8 cellular contexts compared by ENCODE assay signal in genomic region chrX:136935533-136936182, GRCh38. TPM values are rescaled to one million over a fixed set of nuclear protein-coding genes. Genes with fewer than 3 reads are reported as not detected.
DNase-seq lines count a peak whose midpoint lies in the region; ATAC-seq, FAIRE-seq and TF ChIP-seq lines count a peak whose summit lies in the region.
"Not testable (repeated sequence)": the region's sequence is repeated elsewhere in the genome, so short reads cannot be mapped to it uniquely, and the experiment has no call there.

No MANE protein-coding gene starts in this region.

- H3K4me1 Mint-ChIP-seq in CD8-positive, alpha-beta memory T cell: peaks cover 12 to 23% (median 20%) of the 10 kb centered on the region in 3 donors
- peaks cover 20% of the 10 kb centered on the region for H3K4me1 Mint-ChIP-seq in T-helper 2 cell treated with Interferon-gamma antibody and Interleukin-4, amounts not matched to agents 5 μg/mL and 100 μg/mL, for 36 hours (ENCODE audit: low read depth)
- H3K4me1 Mint-ChIP-seq in activated T-cell treated with anti-CD3 and anti-CD28 coated beads, Interleukin-2, amount 50 U/mL, for 72 hours (ENCODE audit: low read depth): peaks cover 10% of the 10 kb centered on the region
- H3K4me1 Mint-ChIP-seq in astrocyte (ENCODE audit: low read depth, unreplicated experiment); memory B cell: not testable (repeated sequence)
- peaks cover 12% of the 10 kb centered on the region for H3K4me1 Mint-ChIP-seq in stimulated activated naive CD8-positive, alpha-beta T cell treated with anti-CD3 and anti-CD28 coated beads, Interleukin-15, Interleukin-2, amounts not matched to agents 100 ng/mL and 50 ng/mL, for 24 hours (ENCODE audit: low read depth)

- not testable (repeated sequence) for TF ChIP-seq CTCF in astrocyte (IDR thresholded peaks at IDR 0.05; ENCODE audit: insufficient read depth, low read depth, low read length)

- not testable (repeated sequence) for H2AFZ ChIP-seq in astrocyte (ENCODE audit: low read depth, low read length)

- H3K4me3 Mint-ChIP-seq in CD8-positive, alpha-beta memory T cell: peak overlapping the region; percentile 58 to 81 (median 78)
- H3K4me3 Mint-ChIP-seq in T-helper 2 cell treated with Interferon-gamma antibody and Interleukin-4, amounts not matched to agents 5 μg/mL and 100 μg/mL, for 36 hours: peak overlapping the region; percentile 77
- peak overlapping the region; percentile 71 to 89 for H3K4me3 Mint-ChIP-seq in activated T-cell treated with anti-CD3 and anti-CD28 coated beads, Interleukin-2, amount 50 U/mL, for 72 hours
- not testable (repeated sequence) for H3K4me3 Mint-ChIP-seq in astrocyte (ENCODE audit: unreplicated experiment)
- H3K4me3 Mint-ChIP-seq in memory B cell: peak overlapping the region; percentile 24
- peak overlapping the region; percentile 67 for H3K4me3 Mint-ChIP-seq in stimulated activated naive CD8-positive, alpha-beta T cell treated with anti-CD3 and anti-CD28 coated beads, Interleukin-15, Interleukin-2, amounts not matched to agents 100 ng/mL and 50 ng/mL, for 24 hours

- not testable (repeated sequence) for H3K36me3 ChIP-seq in CD8-positive, alpha-beta memory T cell (ENCODE audit: insufficient read depth, low read length); astrocyte (ENCODE audit: insufficient read depth, low read length)

- CTCF ChIA-PET in CD8-positive, alpha-beta memory T cell (lab: Charles Lee): not testable (repeated sequence)

- peak; percentile 70 for ATAC-seq in GM19035 (IDR thresholded peaks at IDR 0.05; ENCODE audit: unreplicated experiment)
- ATAC-seq in HG03175 (IDR thresholded peaks at IDR 0.05; ENCODE audit: unreplicated experiment): peak; percentile 51
- ATAC-seq in activated T-cell treated with anti-CD3 and anti-CD28 coated beads, Interleukin-2, amount 50 U/mL, for 72 hours (replicated peaks in 1 of 2): peak in 1 of 2 donors; percentile 58
- ATAC-seq in memory B cell (ENCODE audit: low read depth): not testable (repeated sequence)

- H3K9me3 Mint-ChIP-seq in CD8-positive, alpha-beta memory T cell; T-helper 2 cell treated with Interferon-gamma antibody and Interleukin-4, amounts not matched to agents 5 μg/mL and 100 μg/mL, for 36 hours; activated T-cell treated with anti-CD3 and anti-CD28 coated beads, Interleukin-2, amount 50 U/mL, for 72 hours; astrocyte (ENCODE audit: unreplicated experiment); memory B cell; stimulated activated naive CD8-positive, alpha-beta T cell treated with anti-CD3 and anti-CD28 coated beads, Interleukin-15, Interleukin-2, amounts not matched to agents 100 ng/mL and 50 ng/mL, for 24 hours: not testable (repeated sequence)

- H3K27me3 Mint-ChIP-seq in CD8-positive, alpha-beta memory T cell; T-helper 2 cell treated with Interferon-gamma antibody and Interleukin-4, amounts not matched to agents 5 μg/mL and 100 μg/mL, for 36 hours (ENCODE audit: low read depth); astrocyte (ENCODE audit: low read depth, unreplicated experiment); memory B cell; stimulated activated naive CD8-positive, alpha-beta T cell treated with anti-CD3 and anti-CD28 coated beads, Interleukin-15, Interleukin-2, amounts not matched to agents 100 ng/mL and 50 ng/mL, for 24 hours: not testable (repeated sequence)
- peaks cover 13% of the 10 kb centered on the region for H3K27me3 Mint-ChIP-seq in activated T-cell treated with anti-CD3 and anti-CD28 coated beads, Interleukin-2, amount 50 U/mL, for 72 hours (ENCODE audit: low read depth)

- not testable (repeated sequence) for H3K9ac ChIP-seq in astrocyte (ENCODE audit: low read length)

- not testable (repeated sequence) for H3K36me3 Mint-ChIP-seq in CD8-positive, alpha-beta memory T cell; T-helper 2 cell treated with Interferon-gamma antibody and Interleukin-4, amounts not matched to agents 5 μg/mL and 100 μg/mL, for 36 hours (ENCODE audit: low read depth); activated T-cell treated with anti-CD3 and anti-CD28 coated beads, Interleukin-2, amount 50 U/mL, for 72 hours (ENCODE audit: insufficient read depth in 2 of 2); astrocyte (ENCODE audit: low read depth, unreplicated experiment)
- peaks cover 16% of the 10 kb centered on the region for H3K36me3 Mint-ChIP-seq in memory B cell
- peaks cover 12% of the 10 kb centered on the region for H3K36me3 Mint-ChIP-seq in stimulated activated naive CD8-positive, alpha-beta T cell treated with anti-CD3 and anti-CD28 coated beads, Interleukin-15, Interleukin-2, amounts not matched to agents 100 ng/mL and 50 ng/mL, for 24 hours (ENCODE audit: low read depth)

- H3K79me2 ChIP-seq in astrocyte (ENCODE audit: insufficient read depth, low read length): not testable (repeated sequence)

- POLR2A ChIA-PET in CD8-positive, alpha-beta memory T cell (lab: Charles Lee): not testable (repeated sequence)

- DNase-seq in CD8-positive, alpha-beta memory T cell: peak in 1 of 5 donors; percentile 32
- DNase-seq in T-helper 2 cell treated with Interferon-gamma antibody and Interleukin-4, amounts not matched to agents 5 μg/mL and 100 μg/mL, for 36 hours (ENCODE audit: low spot score); astrocyte (ENCODE audit: low read depth); memory B cell (ENCODE audit: low spot score in 2 of 2): not testable (repeated sequence)
- DNase-seq in activated T-cell treated with anti-CD3 and anti-CD28 coated beads, Interleukin-2, amount 50 U/mL, for 72 hours: peak in 1 of 2 donors; percentile 1

- not testable (repeated sequence) for H3K4me3 ChIP-seq in CD8-positive, alpha-beta memory T cell (ENCODE audit: low read length); astrocyte (ENCODE audit: insufficient read depth, low read depth, low read length)

- FAIRE-seq in astrocyte (lab: Jason Lieb, UNC): peak; percentile 26

- not testable (repeated sequence) for H4K20me1 ChIP-seq in astrocyte (ENCODE audit: insufficient read depth, low read length)

- H3K27me3 ChIP-seq in CD8-positive, alpha-beta memory T cell (ENCODE audit: insufficient read depth, low read length, poor library complexity, severe bottlenecking); astrocyte (ENCODE audit: insufficient read depth, low read length): not testable (repeated sequence)

- H3K4me1 ChIP-seq in CD8-positive, alpha-beta memory T cell (ENCODE audit: insufficient read depth, low read length); astrocyte (ENCODE audit: insufficient read depth, low read length): not testable (repeated sequence)

- peak overlapping the region; percentile 43 to 91 (median 76) for H3K27ac Mint-ChIP-seq in CD8-positive, alpha-beta memory T cell
- H3K27ac Mint-ChIP-seq in T-helper 2 cell treated with Interferon-gamma antibody and Interleukin-4, amounts not matched to agents 5 μg/mL and 100 μg/mL, for 36 hours: peak overlapping the region; percentile 88
- H3K27ac Mint-ChIP-seq in activated T-cell treated with anti-CD3 and anti-CD28 coated beads, Interleukin-2, amount 50 U/mL, for 72 hours: peak overlapping the region; percentile 95
- not testable (repeated sequence) for H3K27ac Mint-ChIP-seq in astrocyte (ENCODE audit: unreplicated experiment); stimulated activated naive CD8-positive, alpha-beta T cell treated with anti-CD3 and anti-CD28 coated beads, Interleukin-15, Interleukin-2, amounts not matched to agents 100 ng/mL and 50 ng/mL, for 24 hours
- peak overlapping the region; percentile 73 for H3K27ac Mint-ChIP-seq in memory B cell

- H3K9me3 ChIP-seq in CD8-positive, alpha-beta memory T cell (ENCODE audit: low read length); astrocyte (ENCODE audit: insufficient read depth, low read depth, low read length): not testable (repeated sequence)

- H3K4me2 ChIP-seq in astrocyte (ENCODE audit: low read length): not testable (repeated sequence)

- H3K27ac ChIP-seq in CD8-positive, alpha-beta memory T cell (ENCODE audit: low read depth, low read length); astrocyte (ENCODE audit: low read depth, low read length): not testable (repeated sequence)

RNA-seq across cellular contexts. Expression of gene RBMX, which starts 55.1 kb away (rescaled TPM):
- 100 to 1,000 TPM; 318 to 331 TPM for total RNA-seq in CD8-positive, alpha-beta memory T cell
- polyA plus RNA-seq in CD8-positive, alpha-beta memory T cell: 168 TPM
- 100 to 1,000 TPM; 296 to 315 TPM for total RNA-seq in activated T-cell treated with anti-CD3 and anti-CD28 coated beads, Interleukin-2, amount 50 U/mL, for 72 hours
- total RNA-seq in astrocyte: 120 and 133 TPM in 2 replicates
